8 cellular contexts compared by ENCODE assay signal in genomic region chr16:88810868-88811599, GRCh38. TPM values are rescaled to one million over a fixed set of nuclear protein-coding genes. Genes with fewer than 3 reads are reported as not detected.
A peak's percentile ranks its signal among the peaks of the same experiment; 100 is the strongest.
DNase-seq lines count a peak whose midpoint lies in the region; ATAC-seq and TF ChIP-seq lines count a peak whose summit lies in the region.

No MANE protein-coding gene starts in this region.

- H3K27ac ChIP-seq in DND-41 (ENCODE audit: low read length) (peak overlapping the region; percentile 93), HL-60 (replicated peaks) (peak overlapping the region; percentile 93), PC-3 (ENCODE audit: low read length) (peak overlapping the region; percentile 73), gastroesophageal sphincter (peak overlapping the region; percentile 70 to 97 (median 92)), upper lobe of left lung (peak overlapping the region; percentile 90 to 93 (median 92))

- no TSS peak for BruUV-seq in PC-3 (replicated peaks; lab: Mats Ljungman, UMichigan)

- H4K20me1 ChIP-seq in DND-41 (ENCODE audit: insufficient read depth, low read length) (peaks cover 60% of the 10 kb centered on the region), PC-3 (ENCODE audit: low read length) (0 out of 2 replicates have a peak, but pooled peaks cover 4% of the 10 kb centered on the region)

- no peaks in the 10 kb centered on the region for H3K9me3 ChIP-seq in DND-41 (ENCODE audit: insufficient read depth, low read length, severe bottlenecking)
- H3K9me3 ChIP-seq in PC-3 (ENCODE audit: low read length) = no peaks in the 10 kb centered on the region
- H3K9me3 ChIP-seq in gastroesophageal sphincter = no peaks in the 10 kb centered on the region
- H3K9me3 ChIP-seq in upper lobe of left lung = no peaks in the 10 kb centered on the region

- no CpG with 5 or more reads among the region's 45 CpGs for WGBS in gastroesophageal sphincter (ENCODE audit: low coverage in 1 of 2), 2 donors
- 3% methylated on average over 37 of the region's 45 CpGs; no CpG with 5 or more reads in 1 of the 2 donors for WGBS in upper lobe of left lung, 2 donors

- TF ChIP-seq POLR2A in gastroesophageal sphincter (IDR thresholded peaks at IDR 0.05) (peak; percentile 85), upper lobe of left lung (IDR thresholded peaks at IDR 0.05) (peak in 3 of 4 donors; percentile 43 to 90 (median 85))

- POLR2A ChIA-PET in PC-3 (lab: Charles Lee; ENCODE audit: unreplicated experiment) = no interaction called here

- no peaks in the 10 kb centered on the region for H3K9me2 ChIP-seq in PC-3 (replicated peaks; ENCODE audit: low read length)

- CTCF ChIA-PET in PC-3 (lab: Charles Lee) = interaction anchor here (1.8 kb wide), 1 partner anchor 46 kb away, joined by 5 read pairs; the partner anchor contains the start of genes GALNS and TRAPPC2L

- H3K79me2 ChIP-seq in DND-41 (ENCODE audit: insufficient read depth, low read length) (peaks cover 59% of the 10 kb centered on the region), PC-3 (ENCODE audit: low read length) (peaks cover 26% of the 10 kb centered on the region)

- intact Hi-C loops in PC-3 (cut with micrococcal nuclease) = loop anchor here (10.0 kb wide), 1 partner anchor 354 kb away; no protein-coding TSS in a partner anchor

- TF ChIP-seq CTCF in DND-41 (IDR thresholded peaks at IDR 0.05; ENCODE audit: borderline replicate concordance, extremely low read depth, low read length, poor library complexity, severe bottlenecking) (no peak), HL-60 (IDR thresholded peaks at IDR 0.05; ENCODE audit: insufficient read depth, low read length) (no peak), PC-3 (conservative IDR thresholded peaks at IDR 0.05; ENCODE audit: low read depth, low read length) (no peak), gastroesophageal sphincter (IDR thresholded peaks at IDR 0.05) (no peak), upper lobe of left lung (IDR thresholded peaks at IDR 0.05) (no peak)

- H3F3A ChIP-seq in PC-3 (ENCODE audit: low read length, unreplicated experiment) = no peaks in the 10 kb centered on the region

- no peak for TF ChIP-seq EP300 in gastroesophageal sphincter (IDR thresholded peaks at IDR 0.05)
- TF ChIP-seq EP300 in upper lobe of left lung (IDR thresholded peaks at IDR 0.05) = no peak

- peak overlapping the region; percentile 84 for H3K9ac ChIP-seq in DND-41 (ENCODE audit: low read depth, low read length)
- peak overlapping the region; percentile 95 for H3K9ac ChIP-seq in PC-3 (ENCODE audit: low read length)

- H3K4me1 ChIP-seq in DND-41 (ENCODE audit: insufficient read depth, low read length) = peaks cover 61% of the 10 kb centered on the region
- peaks cover 10% of the 10 kb centered on the region for H3K4me1 ChIP-seq in PC-3 (ENCODE audit: insufficient read depth, low read length)
- H3K4me1 ChIP-seq in gastroesophageal sphincter = peaks cover 0 to 45% (median 22%) of the 10 kb centered on the region in 3 donors
- peaks cover 26 to 37% (median 32%) of the 10 kb centered on the region in 4 donors for H3K4me1 ChIP-seq in upper lobe of left lung

- peak; percentile 67 for ATAC-seq in DND-41 (ENCODE audit: insufficient read depth, low read depth)
- peak; percentile 25 for ATAC-seq in GM21360 (IDR thresholded peaks at IDR 0.05; ENCODE audit: unreplicated experiment)
- ATAC-seq in PC-3 = peak; percentile 36
- peak; percentile 70 for ATAC-seq in gastroesophageal sphincter
- ATAC-seq in upper lobe of left lung (ENCODE audit: low FRiP score in 2 of 2) = peak; percentile 84 to 87

- peaks cover 49% of the 10 kb centered on the region for H3K36me3 ChIP-seq in DND-41 (ENCODE audit: insufficient read depth, low read length)
- peaks cover 12% of the 10 kb centered on the region; the same call in 1 of the 2 replicates for H3K36me3 ChIP-seq in PC-3 (ENCODE audit: low read depth, low read length)
- peaks cover 0 to 27% of the 10 kb centered on the region in 2 donors for H3K36me3 ChIP-seq in gastroesophageal sphincter
- H3K36me3 ChIP-seq in upper lobe of left lung = peaks cover 0 to 22% (median 10%) of the 10 kb centered on the region in 4 donors

- peak overlapping the region; percentile 91 to 93 for H3K4me3 ChIP-seq in DND-41 (ENCODE audit: low read depth in 1 of 2, low read length in 2 of 2)
- H3K4me3 ChIP-seq in HL-60 (replicated peaks; ENCODE audit: insufficient read depth, low read length) = peak overlapping the region; percentile 63
- peak overlapping the region; percentile 76 for H3K4me3 ChIP-seq in PC-3 (ENCODE audit: low read length)
- peak overlapping the region; percentile 56 to 68 for H3K4me3 ChIP-seq in gastroesophageal sphincter
- H3K4me3 ChIP-seq in upper lobe of left lung = peak overlapping the region; percentile 59 to 97 (median 85)

- H2AFZ ChIP-seq in DND-41 (ENCODE audit: low read depth, low read length) (peak overlapping the region; percentile 66), PC-3 (ENCODE audit: low read length) (peak overlapping the region; percentile 78; the same call in 1 of the 2 replicates)

- peak; percentile 87 for DNase-seq in DND-41
- DNase-seq in HL-60 (ENCODE audit: low read depth in 1 of 2, low spot score in 1 of 2) = peak; percentile 48 to 67
- DNase-seq in PC-3 = peak; percentile 56
- DNase-seq in activated naive CD4-positive, alpha-beta T cell treated with anti-CD3 and anti-CD28 coated beads, Interleukin-2, amount 50 U/mL, for 16 hours = peak; percentile 75
- peak in 55 of 56 donors; percentile 26 to 92 (median 79) for DNase-seq in nucleus accumbens (lab: John Stamatoyannopoulos, UW)
- peak; percentile 73 to 96 for DNase-seq in upper lobe of left lung

- no peaks in the 10 kb centered on the region for H3K27me3 ChIP-seq in DND-41 (ENCODE audit: insufficient read depth, low read length, poor library complexity)
- H3K27me3 ChIP-seq in HL-60 (ENCODE audit: insufficient read depth, poor library complexity, severe bottlenecking) = no peaks in the 10 kb centered on the region
- H3K27me3 ChIP-seq in PC-3 (ENCODE audit: low read length) = no peaks in the 10 kb centered on the region
- no peaks in the 10 kb centered on the region for H3K27me3 ChIP-seq in gastroesophageal sphincter
- H3K27me3 ChIP-seq in upper lobe of left lung = no peaks in the 10 kb centered on the region

- H3K4me2 ChIP-seq in DND-41 (ENCODE audit: insufficient read depth, low read length) (peak overlapping the region; percentile 98), PC-3 (ENCODE audit: low read length) (peak overlapping the region; percentile 93)

RNA-seq across cellular contexts. Expression of gene APRT, which starts 0.7 kb away (rescaled TPM):
- 346 and 350 TPM in 2 replicates for total RNA-seq in PC-3 (2014; rRNA removed)
- 100 to 1,000 TPM in 2 of 4 donors, 10 to 100 TPM in 2; 64.9 to 103 (median 92.9) TPM for total RNA-seq in gastroesophageal sphincter
- 100 to 1,000 TPM in 4 of 6 donors, 10 to 100 TPM in 2; 76.5 to 147 (median 124) TPM for total RNA-seq in upper lobe of left lung

RNA-seq across cellular contexts. Expression of gene CDT1, which starts 7.4 kb away (rescaled TPM):
- total RNA-seq in PC-3 (2014; rRNA removed) (43.0 and 76.6 TPM in 2 replicates), gastroesophageal sphincter (1 to 10 TPM in 1 of 4 donors, under 1 TPM in 1, not detected in 2; 0.92 to 2.0 TPM), upper lobe of left lung (1 to 10 TPM in 5 of 6 donors, not detected in 1; 2.3 to 4.7 (median 3.5) TPM)

RNA-seq across cellular contexts. Expression of gene PIEZO1, which starts 26.0 kb away (rescaled TPM):
- total RNA-seq in PC-3 (2014; rRNA removed) = 180 and 251 TPM in 2 replicates
- 100 to 1,000 TPM; 105 to 248 (median 172) TPM for total RNA-seq in gastroesophageal sphincter
- 100 to 1,000 TPM; 107 to 535 (median 239) TPM for total RNA-seq in upper lobe of left lung

RNA-seq across cellular contexts. Expression of gene GALNS, which starts 45.7 kb away (rescaled TPM):
- total RNA-seq in PC-3 (2014; rRNA removed) = 18.3 and 25.5 TPM in 2 replicates
- total RNA-seq in gastroesophageal sphincter = 10 to 100 TPM in 3 of 4 donors, 1 to 10 TPM in 1; 4.2 to 29.4 (median 15.6) TPM
- 100 to 1,000 TPM in 1 of 6 donors, 10 to 100 TPM in 5; 24.8 to 140 (median 45.6) TPM for total RNA-seq in upper lobe of left lung

RNA-seq across cellular contexts. Expression of gene TRAPPC2L, which starts 45.9 kb away (rescaled TPM):
- total RNA-seq in PC-3 (2014; rRNA removed) (42.0 and 77.5 TPM in 2 replicates), gastroesophageal sphincter (10 to 100 TPM; 18.7 to 40.0 (median 21.5) TPM), upper lobe of left lung (10 to 100 TPM; 10.9 to 62.5 (median 32.4) TPM)

Comparison
In these comparisons a context has a peak if more than half of its experiments do, and no peak if none do; other contexts are left out.
1. Peak in every context shown above with its lines: DNase-seq, ATAC-seq, H3K4me3 ChIP-seq and H3K27ac ChIP-seq.
2. ATAC-seq: peak in every context shown above with its lines; median percentile 86 in upper lobe of left lung; 70 in gastroesophageal sphincter; 67 in DND-41; 36 in PC-3; 25 in GM21360.